In genomic region chr4:159284733-159285132, GRCh38 we compare ENCODE assay signal across 1 cellular context.
TF ChIP-seq lines count a peak whose summit lies in the region.

No MANE protein-coding gene starts in this region.

TF ChIP-seq in SK-N-SH, 30 proteins besides CTCF, POLR2A, EP300 and RAD21:
- TF ChIP-seq TCF12 (IDR thresholded peaks at IDR 0.05) (no peak), ZBTB33 (IDR thresholded peaks at IDR 0.05; ENCODE audit: borderline replicate concordance, low read depth) (no peak), FOXJ3 (CRISPR knock-in tag; IDR thresholded peaks at IDR 0.05) (no peak)
